In the genomic region with DNA sequence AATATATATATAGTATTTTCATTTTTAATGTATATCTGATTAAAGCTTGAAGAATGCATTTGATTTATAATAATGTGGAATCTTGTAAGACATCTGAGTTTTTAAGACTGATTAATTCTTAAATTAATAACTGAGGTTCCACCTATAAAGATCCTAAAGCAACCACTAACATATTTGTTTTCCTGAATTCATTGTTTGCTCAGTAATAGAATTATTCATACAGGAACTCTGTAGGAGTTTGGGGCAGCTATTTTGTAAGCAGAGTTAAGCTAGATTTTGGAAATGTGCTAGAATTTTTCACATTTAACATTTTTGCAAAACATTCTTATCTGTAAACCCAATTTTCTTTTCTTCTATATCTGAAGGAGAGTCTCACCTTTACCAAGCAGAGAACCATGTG, we compare ENCODE assay signal across 25 cellular contexts.
"Had no signal": no experiment of that assay in that cellular context is flagged by ENCODE, and none has a peak within 500 bp of the region (broad histone marks: within the 10 kb centered on the region; RNA-seq: fewer than 3 reads in every experiment).

No MANE protein-coding gene starts in this region.

- ATAC-seq: left ventricle myocardium superior; lower lobe of right lung; natural killer cell; right lobe of liver; stimulated activated naive B cell treated with anti-CD40 and anti-IgM and Interleukin-4, amounts not matched to agents 10 μg/mL and 1 μg/mL and 100 μg/mL, for 72 hours had no signal

- H3K4me3 ChIP-seq: colonic mucosa, lower lobe of right lung, right lobe of liver, thoracic aorta, tibial nerve, upper lobe of left lung had no signal

- H3K36me3 Mint-ChIP-seq: immature natural killer cell; memory B cell; natural killer cell; stimulated activated naive B cell treated with anti-CD40 and anti-IgM and Interleukin-4, amounts not matched to agents 10 μg/mL and 1 μg/mL and 100 μg/mL, for 72 hours had no signal

- H3K36me3 ChIP-seq: colonic mucosa, lower lobe of right lung, right lobe of liver, thoracic aorta, tibial nerve, upper lobe of left lung had no signal

- H3K79me2 ChIP-seq: parathyroid adenoma had no signal

- H3K27me3 Mint-ChIP-seq: dendritic cell treated with granulocyte-macrophage colony-stimulating factor and Interleukin-4, amounts not matched to agents 40 ng/mL and 50 ng/mL, for 4 days; progenitor cell of endocrine pancreas; stimulated activated naive CD8-positive, alpha-beta T cell treated with anti-CD3 and anti-CD28 coated beads, Interleukin-15, Interleukin-2, amounts not matched to agents 100 ng/mL and 50 ng/mL, for 24 hours had no signal

- H3K4me1 Mint-ChIP-seq: immature natural killer cell; memory B cell; natural killer cell; stimulated activated naive B cell treated with anti-CD40 and anti-IgM and Interleukin-4, amounts not matched to agents 10 μg/mL and 1 μg/mL and 100 μg/mL, for 72 hours had no signal

- H3K27ac Mint-ChIP-seq: dendritic cell treated with granulocyte-macrophage colony-stimulating factor and Interleukin-4, amounts not matched to agents 40 ng/mL and 50 ng/mL, for 4 days; immature natural killer cell; memory B cell; natural killer cell; progenitor cell of endocrine pancreas; stimulated activated naive B cell treated with anti-CD40 and anti-IgM and Interleukin-4, amounts not matched to agents 10 μg/mL and 1 μg/mL and 100 μg/mL, for 72 hours; stimulated activated naive CD8-positive, alpha-beta T cell treated with anti-CD3 and anti-CD28 coated beads, Interleukin-15, Interleukin-2, amounts not matched to agents 100 ng/mL and 50 ng/mL, for 24 hours had no signal

- H3K27ac ChIP-seq: colonic mucosa, lower lobe of right lung, parathyroid adenoma, right lobe of liver, thoracic aorta, tibial nerve, upper lobe of left lung had no signal

- H3K27me3 ChIP-seq: colonic mucosa, right lobe of liver, tibial nerve, upper lobe of left lung had no signal

- H3K9me3 Mint-ChIP-seq: dendritic cell treated with granulocyte-macrophage colony-stimulating factor and Interleukin-4, amounts not matched to agents 40 ng/mL and 50 ng/mL, for 4 days; memory B cell; stimulated activated naive CD8-positive, alpha-beta T cell treated with anti-CD3 and anti-CD28 coated beads, Interleukin-15, Interleukin-2, amounts not matched to agents 100 ng/mL and 50 ng/mL, for 24 hours had no signal

- DNase-seq: colonic mucosa; effector CD8-positive, alpha-beta T cell; hypothalamus; immature natural killer cell; islet precursor cell; kidney glomerular epithelial cell; left ventricle myocardium superior; lower lobe of right lung; natural killer cell; occipital lobe; right lobe of liver; small intestine; stimulated activated CD4-positive, alpha-beta T cell treated with anti-CD3 and anti-CD28 coated beads, Interleukin-15, amount 100 ng/mL, for 24 hours; stimulated activated CD4-positive, alpha-beta T cell treated with anti-CD3 and anti-CD28 coated beads, Interleukin-2, amount 100 ng/mL, for 48 hours; stimulated activated naive B cell treated with anti-CD40 and anti-IgM and Interleukin-4, amounts not matched to agents 10 μg/mL and 1 μg/mL and 100 μg/mL, for 72 hours; upper lobe of left lung had no signal

- H3K9ac ChIP-seq: parathyroid adenoma had no signal

- H3K9me3 ChIP-seq: colonic mucosa, lower lobe of right lung, right lobe of liver, thoracic aorta, tibial nerve, upper lobe of left lung had no signal

- H3K4me3 Mint-ChIP-seq: dendritic cell treated with granulocyte-macrophage colony-stimulating factor and Interleukin-4, amounts not matched to agents 40 ng/mL and 50 ng/mL, for 4 days; immature natural killer cell; memory B cell; natural killer cell; stimulated activated naive B cell treated with anti-CD40 and anti-IgM and Interleukin-4, amounts not matched to agents 10 μg/mL and 1 μg/mL and 100 μg/mL, for 72 hours; stimulated activated naive CD8-positive, alpha-beta T cell treated with anti-CD3 and anti-CD28 coated beads, Interleukin-15, Interleukin-2, amounts not matched to agents 100 ng/mL and 50 ng/mL, for 24 hours had no signal

- H2AFZ ChIP-seq: parathyroid adenoma had no signal

- H3K4me1 ChIP-seq: colonic mucosa, lower lobe of right lung, parathyroid adenoma, right lobe of liver, tibial nerve, upper lobe of left lung had no signal

- FAIRE-seq: frontal cortex, urothelium cell line had no signal
